9 cellular contexts compared by ENCODE assay signal in the genomic region with DNA sequence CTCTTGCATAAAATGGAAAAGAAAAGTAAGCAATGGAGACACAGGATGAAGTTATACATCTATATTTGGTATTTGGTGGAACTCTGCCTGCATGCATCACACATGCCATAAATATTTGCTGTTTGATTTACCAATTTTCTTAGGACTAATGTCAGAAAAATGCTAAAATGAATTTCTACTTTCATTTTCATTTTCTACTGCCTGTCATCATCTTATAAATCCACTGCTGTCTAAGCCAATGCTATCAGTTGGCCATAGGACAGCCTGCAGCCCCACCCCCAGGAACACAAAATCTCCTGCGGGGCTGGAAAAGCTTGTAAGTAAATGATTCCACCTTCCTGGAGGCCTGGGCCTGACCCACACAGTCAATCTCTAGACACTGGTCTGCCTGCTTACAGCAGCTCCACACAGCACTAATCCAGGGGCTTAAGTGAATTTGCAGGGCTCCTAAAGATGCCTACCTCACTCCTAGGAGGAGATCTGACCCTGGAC.
DNase-seq lines count a peak whose midpoint lies in the region; ATAC-seq, FAIRE-seq and TF ChIP-seq lines count a peak whose summit lies in the region.
"Had no signal": no experiment of that assay in that cellular context is flagged by ENCODE, and none has a peak within 500 bp of the region (broad histone marks: within the 10 kb centered on the region; RNA-seq: fewer than 3 reads in every experiment).

No MANE protein-coding gene starts in this region.

- H3K4me3 ChIP-seq in AG04450 (ENCODE audit: low read depth, low read length) (no peak overlapping the region), astrocyte (ENCODE audit: insufficient read depth, low read depth, low read length) (no peak overlapping the region)

- H3K4me2 ChIP-seq in astrocyte (ENCODE audit: low read length) = peak overlapping the region; percentile 49

- peak overlapping the region; percentile 69 for H2AFZ ChIP-seq in astrocyte (ENCODE audit: low read depth, low read length)

- no peak for TF ChIP-seq CTCF in AG04450 (IDR thresholded peaks at IDR 0.05; ENCODE audit: low read depth, low read length)
- no peak for TF ChIP-seq CTCF in HFFc6 (IDR thresholded peaks at IDR 0.05)
- no peak for TF ChIP-seq CTCF in astrocyte (IDR thresholded peaks at IDR 0.05; ENCODE audit: insufficient read depth, low read depth, low read length)

- no peak for FAIRE-seq in astrocyte (lab: Jason Lieb, UNC)

- POLR2A ChIA-PET in AG04450 (lab: Yijun Ruan, JAX) = interaction anchor here (0.6 kb wide), 1 partner anchor 124 kb away, joined by 3 read pairs; no protein-coding TSS in a partner anchor

- peak overlapping the region; percentile 15 for H3K9ac ChIP-seq in astrocyte (ENCODE audit: low read length)

- no peaks in the 10 kb centered on the region for H3K36me3 ChIP-seq in astrocyte (ENCODE audit: insufficient read depth, low read length)

- peaks cover 4% of the 10 kb centered on the region for H3K4me1 ChIP-seq in astrocyte (ENCODE audit: insufficient read depth, low read length)

- H3K27me3 ChIP-seq in AG04450 (ENCODE audit: control insufficient read depth, insufficient read depth, low read length) (no peaks in the 10 kb centered on the region), astrocyte (ENCODE audit: insufficient read depth, low read length) (no peaks in the 10 kb centered on the region)

- peak overlapping the region; percentile 58 for H3K4me3 Mint-ChIP-seq in HFFc6
- peak overlapping the region; percentile 28 for H3K4me3 Mint-ChIP-seq in astrocyte (ENCODE audit: unreplicated experiment)

- H3K27ac Mint-ChIP-seq in HFFc6 (peak overlapping the region; percentile 75), astrocyte (ENCODE audit: unreplicated experiment) (peak overlapping the region; percentile 83)

- CTCF ChIA-PET in AG04450 (lab: Charles Lee) = no interaction called here

- H3K36me3 Mint-ChIP-seq in HFFc6 (ENCODE audit: low read depth) (no peaks in the 10 kb centered on the region), astrocyte (ENCODE audit: low read depth, unreplicated experiment) (no peaks in the 10 kb centered on the region)

- no peaks in the 10 kb centered on the region for H3K79me2 ChIP-seq in astrocyte (ENCODE audit: insufficient read depth, low read length)

- H4K20me1 ChIP-seq in astrocyte (ENCODE audit: insufficient read depth, low read length) = no peaks in the 10 kb centered on the region

- peak; percentile 37 for DNase-seq in AG04450 (ENCODE audit: low read depth, low spot score)
- peak; percentile 67 for DNase-seq in HFFc6
- peak; percentile 57 for DNase-seq in astrocyte (ENCODE audit: low read depth)
- DNase-seq in left lobe of liver (ENCODE audit: low spot score) = no peak
- DNase-seq in DMS153 treated with DMSO at 0.1 percent for 48 hours (lab: John Stamatoyannopoulos, UW; ENCODE audit: unreplicated experiment) = no peak
- no peak for DNase-seq in SIG-M5 (lab: John Stamatoyannopoulos, UW)
- DNase-seq in activated gamma-delta T cell treated with Interleukin-2 at 50 U/mL for 16 hours = no peak
- DNase-seq: NCI-H2029 treated with DMSO at 0.1 percent for 48 hours had no signal

- H3K9me3 ChIP-seq in AG04450 (ENCODE audit: control insufficient read depth, insufficient read depth, low read length) (no peaks in the 10 kb centered on the region), astrocyte (ENCODE audit: insufficient read depth, low read depth, low read length) (no peaks in the 10 kb centered on the region)

- H3K27ac ChIP-seq in AG04450 (ENCODE audit: low read depth, low read length) = peak overlapping the region; percentile 62
- no peak overlapping the region for H3K27ac ChIP-seq in astrocyte (ENCODE audit: low read depth, low read length)

- H3K27me3 Mint-ChIP-seq in HFFc6 (ENCODE audit: insufficient read depth) (no peaks in the 10 kb centered on the region; the same call in 1 of the 2 replicates), astrocyte (ENCODE audit: low read depth, unreplicated experiment) (no peaks in the 10 kb centered on the region)

- ATAC-seq in left lobe of liver = peak; percentile 37
- no peak for ATAC-seq in GM21367 (IDR thresholded peaks at IDR 0.05; ENCODE audit: unreplicated experiment)

- no peaks in the 10 kb centered on the region for H3K9me3 Mint-ChIP-seq in HFFc6
- no peaks in the 10 kb centered on the region for H3K9me3 Mint-ChIP-seq in astrocyte (ENCODE audit: unreplicated experiment)

- H3K4me1 Mint-ChIP-seq in HFFc6 (ENCODE audit: low read depth) = peaks cover 34% of the 10 kb centered on the region
- H3K4me1 Mint-ChIP-seq in astrocyte (ENCODE audit: low read depth, unreplicated experiment) = peaks cover 19% of the 10 kb centered on the region

Comparison
In these comparisons a context has a peak if more than half of its experiments do, and no peak if none do; other contexts are left out.
1. DNase-seq: peak in AG04450 (single experiment), HFFc6 (single experiment) and astrocyte (single experiment); none in left lobe of liver (single experiment), DMS153 treated with DMSO at 0.1 percent for 48 hours (single experiment), SIG-M5 (single experiment) and activated gamma-delta T cell treated with Interleukin-2 at 50 U/mL for 16 hours (single experiment).